ENCODE assay signal across 1 cellular context in genomic region chr11:28529540-28530410, GRCh38.
TF ChIP-seq lines count a peak whose summit lies in the region.

No MANE protein-coding gene starts in this region.

TF ChIP-seq in WTC11, 78 proteins besides CTCF, POLR2A, EP300 and RAD21 (continued from another document):
- TF ChIP-seq ATF6 (CRISPR knock-in tag; IDR thresholded peaks at IDR 0.05) = no peak
- TF ChIP-seq ZNF532 (CRISPR knock-in tag; IDR thresholded peaks at IDR 0.05; ENCODE audit: borderline replicate concordance) = no peak
- TF ChIP-seq OVOL2 (CRISPR knock-in tag; IDR thresholded peaks at IDR 0.05; ENCODE audit: borderline replicate concordance) = no peak
- no peak for TF ChIP-seq ZNF263 (CRISPR knock-in tag; IDR thresholded peaks at IDR 0.05; ENCODE audit: low read depth)
TF ChIP-seq in WTC11: peak in this region for 0.
